8 cellular contexts compared by ENCODE assay signal in genomic region chr18:5294618-5295230, GRCh38. TPM values are rescaled to one million over a fixed set of nuclear protein-coding genes. Genes with fewer than 3 reads are reported as not detected.
DNase-seq lines count a peak whose midpoint lies in the region; ATAC-seq, FAIRE-seq and TF ChIP-seq lines count a peak whose summit lies in the region.

No MANE protein-coding gene starts in this region.

- H3K27ac Mint-ChIP-seq in activated naive CD4-positive, alpha-beta T cell treated with anti-CD3 and anti-CD28 coated beads, Interleukin-2, amount 50 U/mL, for 24 hours: peak overlapping the region; percentile 93

- H4K20me1 ChIP-seq in SK-N-SH (ENCODE audit: insufficient read depth): no peaks in the 10 kb centered on the region

- intact Hi-C loops in heart left ventricle (cut with DNase I) (loop anchor here in 7 of 10 donors (1.0 to 10.0 kb wide), 5 partner anchors 54 to 1430 kb away; partner anchors contain the start of gene ARHGAP28 (in 1 of the 7)), psoas muscle (cut with DNase I) (no loop called here), aorta (cut with DNase I) (no loop called here)

- no peaks in the 10 kb centered on the region for H3K9me2 ChIP-seq in SK-N-SH

- H3K36me3 ChIP-seq in SK-N-SH (replicated peaks in 1 of 2; ENCODE audit: control insufficient read depth in 1 of 2, insufficient read depth in 2 of 2, low read length in 1 of 2): peaks cover 29 to 32% of the 10 kb centered on the region in 2 experiments
- H3K36me3 ChIP-seq in heart left ventricle: peaks cover 0 to 33% (median 28%) of the 10 kb centered on the region in 9 donors
- H3K36me3 ChIP-seq in psoas muscle (ENCODE audit: insufficient read depth in 1 of 2, low read depth in 1 of 2): peaks cover 10 to 30% of the 10 kb centered on the region in 2 donors
- H3K36me3 ChIP-seq in aorta (ENCODE audit: control insufficient read depth in 1 of 2, insufficient read depth in 2 of 2, low read length in 1 of 2): peaks cover 2 to 8% of the 10 kb centered on the region in 2 donors

- peak overlapping the region; percentile 88 for H3K4me3 Mint-ChIP-seq in activated naive CD4-positive, alpha-beta T cell treated with anti-CD3 and anti-CD28 coated beads, Interleukin-2, amount 50 U/mL, for 24 hours

- peaks cover 12% of the 10 kb centered on the region; the same call in 1 of the 2 replicates for H3K79me2 ChIP-seq in SK-N-SH (ENCODE audit: insufficient read depth)

- no peaks in the 10 kb centered on the region for H3K27me3 Mint-ChIP-seq in activated naive CD4-positive, alpha-beta T cell treated with anti-CD3 and anti-CD28 coated beads, Interleukin-2, amount 50 U/mL, for 24 hours

- ATAC-seq in GM21381 (IDR thresholded peaks at IDR 0.05; ENCODE audit: unreplicated experiment): peak; percentile 8
- ATAC-seq in heart left ventricle: peak in 2 of 4 donors; percentile 19 to 27
- no peak for ATAC-seq in psoas muscle
- no peak for ATAC-seq in aorta (ENCODE audit: low FRiP score)

- no peak for FAIRE-seq in HTR-8/SVneo (lab: Jason Lieb, UNC)

- H3K27ac ChIP-seq in SK-N-SH (ENCODE audit: low read depth in 2 of 2, low read length in 1 of 2) (peak overlapping the region; percentile 69 to 96), heart left ventricle (peak overlapping the region; percentile 90 to 99 (median 97)), psoas muscle (peak overlapping the region; percentile 91), aorta (ENCODE audit: low read depth in 1 of 2, low read length in 2 of 2) (peak overlapping the region; percentile 83 to 89)

- H3K4me2 ChIP-seq in SK-N-SH: peak overlapping the region; percentile 88

- TF ChIP-seq EP300 in SK-N-SH (IDR thresholded peaks at IDR 0.05; ENCODE audit: borderline replicate concordance in 1 of 2, low read depth in 1 of 2, low read length in 1 of 2): no peak

- DNase-seq in COR-L47 (lab: John Stamatoyannopoulos, UW): peak; percentile 72
- peak; percentile 20 for DNase-seq in HTR-8/SVneo (ENCODE audit: insufficient read length, low spot score)
- DNase-seq in SK-N-SH: no peak
- peak; percentile 63 to 81 (median 67) for DNase-seq in heart left ventricle
- DNase-seq in psoas muscle: peak; percentile 58 to 78
- DNase-seq in aorta: peak; percentile 79 to 86

- CTCF ChIA-PET in SK-N-SH (lab: Yijun Ruan, JAX): interaction anchor here (0.9 to 1.6 kb wide), 4 partner anchors 22 to 57 kb away, joined by 3 to 4 read pairs (median 3); no protein-coding TSS in a partner anchor

- H3K4me3 ChIP-seq in SK-N-SH (ENCODE audit: low read depth in 2 of 2, low read length in 1 of 2): peak overlapping the region; percentile 81 to 83
- peak overlapping the region; percentile 67 to 97 (median 84) for H3K4me3 ChIP-seq in heart left ventricle
- peak overlapping the region; percentile 86 for H3K4me3 ChIP-seq in psoas muscle
- H3K4me3 ChIP-seq in aorta (ENCODE audit: low read length in 2 of 2): peak overlapping the region; percentile 67 to 100

- TF ChIP-seq CTCF in SK-N-SH (IDR thresholded peaks at IDR 0.05): no peak
- no peak for TF ChIP-seq CTCF in heart left ventricle (IDR thresholded peaks at IDR 0.05)
- TF ChIP-seq CTCF in psoas muscle (IDR thresholded peaks at IDR 0.05): no peak

- peaks cover 52% of the 10 kb centered on the region for H3K4me1 Mint-ChIP-seq in activated naive CD4-positive, alpha-beta T cell treated with anti-CD3 and anti-CD28 coated beads, Interleukin-2, amount 50 U/mL, for 24 hours

- peaks cover 14% of the 10 kb centered on the region for H3K36me3 Mint-ChIP-seq in activated naive CD4-positive, alpha-beta T cell treated with anti-CD3 and anti-CD28 coated beads, Interleukin-2, amount 50 U/mL, for 24 hours

- TF ChIP-seq POLR2A in heart left ventricle (IDR thresholded peaks at IDR 0.05): peak in 1 of 2 donors; percentile 19

- POLR2A ChIA-PET in SK-N-SH (lab: Yijun Ruan, JAX): interaction anchor here (1.9 to 4.2 kb wide), 2 partner anchors 9 to 57 kb away, joined by 11 to 30 read pairs; no protein-coding TSS in a partner anchor

- H3K9ac ChIP-seq in SK-N-SH: peak overlapping the region; percentile 77

- H3K9me3 ChIP-seq in SK-N-SH (no peaks in the 10 kb centered on the region), heart left ventricle (no peaks in the 10 kb centered on the region), psoas muscle (no peaks in the 10 kb centered on the region), aorta (ENCODE audit: control insufficient read depth, low read length) (no peaks in the 10 kb centered on the region)

- no peaks in the 10 kb centered on the region for H3K27me3 ChIP-seq in SK-N-SH (ENCODE audit: insufficient read depth)
- no peaks in the 10 kb centered on the region for H3K27me3 ChIP-seq in heart left ventricle
- H3K27me3 ChIP-seq in psoas muscle (ENCODE audit: insufficient read depth in 3 of 3, low read length in 2 of 3): no peaks in the 10 kb centered on the region
- no peaks in the 10 kb centered on the region for H3K27me3 ChIP-seq in aorta (ENCODE audit: control insufficient read depth in 1 of 2, insufficient read depth in 2 of 2, low read length in 1 of 2)

- peak overlapping the region; percentile 89 for H2AFZ ChIP-seq in SK-N-SH (ENCODE audit: low read depth)

- WGBS in SK-N-SH (ENCODE audit: low lambda C conversion rate): 0% methylated on average over 10 of the region's 54 CpGs
- WGBS in heart left ventricle, 4 donors: 0 to 1% (median 0%) methylated on average over 4 to 54 of the region's 54 CpGs
- WGBS in psoas muscle, 3 donors: 0% methylated on average over 28 to 54 of the region's 54 CpGs
- WGBS in aorta, 2 donors: 1% methylated on average over 39 to 54 of the region's 54 CpGs

- H3K9me3 Mint-ChIP-seq in activated naive CD4-positive, alpha-beta T cell treated with anti-CD3 and anti-CD28 coated beads, Interleukin-2, amount 50 U/mL, for 24 hours: no peaks in the 10 kb centered on the region

- no peaks in the 10 kb centered on the region for H3F3A ChIP-seq in SK-N-SH (replicated peaks; ENCODE audit: insufficient read depth)

- peaks cover 0 to 7% of the 10 kb centered on the region in 2 experiments; a peak in 1 of 4 replicates for H3K4me1 ChIP-seq in SK-N-SH (ENCODE audit: control insufficient read depth in 1 of 2, insufficient read depth in 2 of 2, low read depth in 1 of 2, low read length in 1 of 2)
- H3K4me1 ChIP-seq in heart left ventricle: peaks cover 0 to 19% (median 12%) of the 10 kb centered on the region in 12 donors
- peaks cover 11% of the 10 kb centered on the region for H3K4me1 ChIP-seq in psoas muscle
- no peaks in the 10 kb centered on the region for H3K4me1 ChIP-seq in aorta (ENCODE audit: control insufficient read depth in 1 of 2, insufficient read depth in 2 of 2, low read length in 2 of 2)

- no peak for TF ChIP-seq RAD21 in SK-N-SH (IDR thresholded peaks at IDR 0.05; ENCODE audit: low read length)

TF ChIP-seq in SK-N-SH, 30 proteins besides CTCF, POLR2A, EP300 and RAD21:
- TF ChIP-seq ELF1 (IDR thresholded peaks at IDR 0.05): no peak
- TF ChIP-seq IRF3 (IDR thresholded peaks at IDR 0.05; ENCODE audit: low read depth, low read length): no peak
- TF ChIP-seq MXI1 (IDR thresholded peaks at IDR 0.05; ENCODE audit: low read depth, low read length): no peak; the same call in 1 of the 2 replicates
- TF ChIP-seq NFIC (IDR thresholded peaks at IDR 0.05; ENCODE audit: borderline replicate concordance): no peak
- TF ChIP-seq YY1 (IDR thresholded peaks at IDR 0.05; ENCODE audit: low read depth): peak; percentile 79
- no peak for TF ChIP-seq SIN3A (IDR thresholded peaks at IDR 0.05; ENCODE audit: borderline replicate concordance, low read depth, low read length)
- TF ChIP-seq TAF1 (IDR thresholded peaks at IDR 0.05; ENCODE audit: borderline replicate concordance, low read depth, low read length): 0 out of 2 replicates have a peak, but pooled peaks have one; percentile 18
- no peak for TF ChIP-seq MAX (IDR thresholded peaks at IDR 0.05; ENCODE audit: low read depth)

RNA-seq across cellular contexts. Expression of gene ZBTB14, which starts 0.8 kb away (rescaled TPM):
- polyA plus RNA-seq in SK-N-SH (2012; rRNA removed) (4.6 and 6.8 TPM in 2 replicates), heart left ventricle (1 to 10 TPM; 2.3 to 3.9 TPM), psoas muscle (1 to 10 TPM; 3.7 to 6.9 (median 3.7) TPM), aorta (10 to 100 TPM in 1 of 2 donors, 1 to 10 TPM in 1; 9.9 to 11.8 TPM)
- polyA plus RNA-seq in SK-N-SH (2012; cell fraction: cytosol; rRNA removed): 6.2 and 6.5 TPM in 2 replicates
- 8.4 and 12.5 TPM in 2 replicates for polyA plus RNA-seq in SK-N-SH (2012; cell fraction: nucleus; rRNA removed)
- total RNA-seq in heart left ventricle (1 to 10 TPM; 5.4 to 9.5 (median 6.7) TPM), psoas muscle (1 to 10 TPM; 3.3 to 4.8 (median 4.3) TPM), aorta (10 to 100 TPM in 1 of 2 donors, 1 to 10 TPM in 1; 9.8 to 13.9 TPM)

Comparison
In these comparisons a context has a peak if more than half of its experiments do, and no peak if none do; other contexts are left out.
1. intact Hi-C loops: an anchor here in heart left ventricle (1.0 to 10.0 kb wide); none called in psoas muscle and aorta.